ENCODE assay signal across 17 cellular contexts in the genomic region with DNA sequence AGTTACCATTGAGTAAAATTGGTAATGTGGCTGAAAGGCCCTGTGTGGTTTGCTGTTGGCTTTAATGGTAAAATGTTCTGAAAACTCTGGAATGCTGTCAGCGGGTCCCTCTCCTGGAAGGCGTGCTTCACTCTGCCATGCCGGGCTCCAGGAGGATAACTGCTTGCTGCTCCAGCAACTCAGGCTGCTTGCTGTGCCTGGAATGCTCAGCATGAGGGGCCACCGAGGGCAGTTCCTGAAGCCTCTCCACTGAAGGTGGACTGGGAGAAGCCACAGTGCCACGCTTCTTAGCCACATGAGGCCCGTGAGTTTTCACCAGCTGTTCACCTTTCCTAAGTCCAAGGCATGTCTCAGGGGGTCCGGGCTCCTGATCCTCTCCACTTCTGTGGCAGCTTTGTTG.
DNase-seq lines count a peak whose midpoint lies in the region; ATAC-seq and TF ChIP-seq lines count a peak whose summit lies in the region.
"Had no signal": no experiment of that assay in that cellular context is flagged by ENCODE, and none has a peak within 500 bp of the region (broad histone marks: within the 10 kb centered on the region; RNA-seq: fewer than 3 reads in every experiment).

No MANE protein-coding gene starts in this region.

- TF ChIP-seq CTCF in endodermal cell (conservative IDR thresholded peaks at IDR 0.05), result no peak

- H3K4me1 Mint-ChIP-seq in endodermal cell, result peaks cover 3% of the 10 kb centered on the region
- H3K4me1 Mint-ChIP-seq: B cell; CD8-positive, alpha-beta memory T cell; IgD-negative memory B cell had no signal

- H3K9ac ChIP-seq in endodermal cell (ENCODE audit: extremely low read depth, low read length, poor library complexity, severe bottlenecking), result no peak overlapping the region
- H3K9ac ChIP-seq: BLaER1 treated with 17β-estradiol and CSF1 and Interleukin-3, amounts not matched to agents 10 nM and 100 nM had no signal

- no peak overlapping the region for H3K27ac Mint-ChIP-seq in endodermal cell
- H3K27ac Mint-ChIP-seq: B cell; CD8-positive, alpha-beta memory T cell; IgD-negative memory B cell had no signal

- H3K27ac ChIP-seq in endodermal cell (ENCODE audit: low read depth, low read length), result no peak overlapping the region
- H3K27ac ChIP-seq: BLaER1 treated with 17β-estradiol and CSF1 and Interleukin-3, amounts not matched to agents 10 nM and 100 nM had no signal

- no peaks in the 10 kb centered on the region for H3K9me3 Mint-ChIP-seq in endodermal cell
- H3K9me3 Mint-ChIP-seq: CD8-positive, alpha-beta memory T cell; IgD-negative memory B cell had no signal

- 68 to 79% methylated on average over 5 to 7 of the region's 7 CpGs for WGBS in endodermal cell (ENCODE audit: insufficient coverage in 1 of 2, insufficient read length in 1 of 2), 2 experiments

- H3K27me3 Mint-ChIP-seq in endodermal cell (ENCODE audit: insufficient read depth), result no peaks in the 10 kb centered on the region

- no peaks in the 10 kb centered on the region for H3K9me3 ChIP-seq in endodermal cell (ENCODE audit: control insufficient read depth, low read length)
- H3K9me3 ChIP-seq: BLaER1 treated with 17β-estradiol and CSF1 and Interleukin-3, amounts not matched to agents 10 nM and 100 nM had no signal

- no peaks in the 10 kb centered on the region for H3K36me3 Mint-ChIP-seq in endodermal cell (ENCODE audit: low read depth)
- H3K36me3 Mint-ChIP-seq: CD8-positive, alpha-beta memory T cell; IgD-negative memory B cell had no signal

- no peak for ATAC-seq in GM18511 (IDR thresholded peaks at IDR 0.05; ENCODE audit: unreplicated experiment)
- no peak for ATAC-seq in GM18519 (IDR thresholded peaks at IDR 0.05; ENCODE audit: low FRiP score, unreplicated experiment)
- ATAC-seq: HepG2 had no signal

- DNase-seq in H7 (peak; percentile 30), endodermal cell (peak; percentile 72), iPS-NIHi7 (ENCODE audit: extremely low spot score) (peak; percentile 51), NCI-H226 (no peak)
- DNase-seq: CD8-positive, alpha-beta memory T cell; COR-L47; DMS 273 treated with DMSO at 0.1 percent for 48 hours; DMS53; DND-41; EL; KBM-7 had no signal

- no peak overlapping the region for H3K4me3 ChIP-seq in H7 (ENCODE audit: insufficient read depth, low read depth, low read length)
- H3K4me3 ChIP-seq in endodermal cell (ENCODE audit: low read length), result no peak overlapping the region
- H3K4me3 ChIP-seq: BLaER1 treated with 17β-estradiol and CSF1 and Interleukin-3, amounts not matched to agents 10 nM and 100 nM had no signal

- H3K4me1 ChIP-seq in endodermal cell (ENCODE audit: control insufficient read depth, insufficient read depth, low read length), result no peaks in the 10 kb centered on the region
- H3K4me1 ChIP-seq: BLaER1 treated with 17β-estradiol and CSF1 and Interleukin-3, amounts not matched to agents 10 nM and 100 nM had no signal

- H3K36me3 ChIP-seq in H7 (replicated peaks; ENCODE audit: control insufficient read depth, insufficient read depth, low read length) (no peaks in the 10 kb centered on the region), endodermal cell (ENCODE audit: control insufficient read depth, insufficient read depth, low read length) (no peaks in the 10 kb centered on the region)
- H3K36me3 ChIP-seq: BLaER1 treated with 17β-estradiol and CSF1 and Interleukin-3, amounts not matched to agents 10 nM and 100 nM had no signal

- no peaks in the 10 kb centered on the region for H3K27me3 ChIP-seq in H7 (ENCODE audit: control insufficient read depth, insufficient read depth, low read length)
- H3K27me3 ChIP-seq in endodermal cell (ENCODE audit: control insufficient read depth, insufficient read depth, low read length, poor library complexity, severe bottlenecking), result no peaks in the 10 kb centered on the region
- H3K27me3 ChIP-seq: BLaER1 treated with 17β-estradiol and CSF1 and Interleukin-3, amounts not matched to agents 10 nM and 100 nM had no signal

- H3K4me3 Mint-ChIP-seq in endodermal cell, result no peak overlapping the region
- H3K4me3 Mint-ChIP-seq: B cell; CD8-positive, alpha-beta memory T cell; IgD-negative memory B cell had no signal
